In the genomic region with DNA sequence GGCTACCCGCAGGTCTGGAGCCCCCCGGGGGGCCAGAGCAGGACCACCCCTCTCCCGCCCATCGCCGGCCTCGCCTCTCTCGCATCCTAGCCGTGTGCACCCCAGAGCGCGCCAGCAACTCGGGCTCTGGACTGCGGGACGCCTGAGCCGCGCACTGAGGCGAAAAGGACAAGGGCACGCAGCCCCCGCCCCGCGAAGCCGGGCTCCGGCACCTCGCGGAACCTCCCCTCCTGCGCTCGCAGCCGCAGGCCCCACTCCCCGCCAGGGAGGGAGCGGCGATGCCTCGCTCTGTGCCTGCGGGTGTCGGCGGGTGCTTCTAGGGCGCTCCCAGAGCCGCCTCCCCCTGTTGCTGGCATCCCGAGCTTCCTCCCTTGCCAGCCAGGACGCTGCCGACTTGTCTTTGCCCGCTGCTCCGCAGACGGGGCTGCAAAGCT, we compare ENCODE assay signal across 1 cellular context.
TF ChIP-seq lines count a peak whose summit lies in the region.

A gene (plus strand): TSS at position 104 of the 434 bp plus-strand sequence. CDS start 907 bp downstream, outside the sequence.

TF ChIP-seq in HEK293, 187 proteins besides CTCF, POLR2A, EP300 and RAD21 (continued from another document and continues in another):
- TF ChIP-seq, protein P1, sequence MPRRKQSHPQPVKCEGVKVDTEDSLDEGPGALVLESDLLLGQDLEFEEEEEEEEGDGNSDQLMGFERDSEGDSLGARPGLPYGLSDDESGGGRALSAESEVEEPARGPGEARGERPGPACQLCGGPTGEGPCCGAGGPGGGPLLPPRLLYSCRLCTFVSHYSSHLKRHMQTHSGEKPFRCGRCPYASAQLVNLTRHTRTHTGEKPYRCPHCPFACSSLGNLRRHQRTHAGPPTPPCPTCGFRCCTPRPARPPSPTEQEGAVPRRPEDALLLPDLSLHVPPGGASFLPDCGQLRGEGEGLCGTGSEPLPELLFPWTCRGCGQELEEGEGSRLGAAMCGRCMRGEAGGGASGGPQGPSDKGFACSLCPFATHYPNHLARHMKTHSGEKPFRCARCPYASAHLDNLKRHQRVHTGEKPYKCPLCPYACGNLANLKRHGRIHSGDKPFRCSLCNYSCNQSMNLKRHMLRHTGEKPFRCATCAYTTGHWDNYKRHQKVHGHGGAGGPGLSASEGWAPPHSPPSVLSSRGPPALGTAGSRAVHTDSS (tag by site-specific recombination; IDR thresholded peaks at IDR 0.05) = no peak
- TF ChIP-seq ZNF76 (tag by site-specific recombination; IDR thresholded peaks at IDR 0.05; ENCODE audit: borderline replicate concordance, low read depth) (no peak), SP7 (tag by site-specific recombination; IDR thresholded peaks at IDR 0.05) (0 out of 2 replicates have a peak, but pooled peaks have one; percentile 52), ZNF529 (tag by site-specific recombination; IDR thresholded peaks at IDR 0.05; ENCODE audit: insufficient replicate concordance) (no peak), ZNF510 (tag by site-specific recombination; IDR thresholded peaks at IDR 0.05; ENCODE audit: insufficient replicate concordance) (no peak), ZNF239 (tag by site-specific recombination; IDR thresholded peaks at IDR 0.05) (no peak), ZNF837 (tag by site-specific recombination; IDR thresholded peaks at IDR 0.05) (no peak), ZNF530 (tag by site-specific recombination; IDR thresholded peaks at IDR 0.05; ENCODE audit: low read depth) (no peak), ZNF366 (tag by site-specific recombination; conservative IDR thresholded peaks at IDR 0.05) (no peak), ZNF2 (tag by site-specific recombination; IDR thresholded peaks at IDR 0.05) (no peak), ZNF211 (tag by site-specific recombination; IDR thresholded peaks at IDR 0.05; ENCODE audit: low read depth) (no peak), ZNF311 (tag by site-specific recombination; IDR thresholded peaks at IDR 0.05; ENCODE audit: borderline replicate concordance) (no peak), ZNF248 (tag by site-specific recombination; IDR thresholded peaks at IDR 0.05) (no peak), ZNF624 (tag by site-specific recombination; IDR thresholded peaks at IDR 0.05) (no peak), ZBTB17 (tag by site-specific recombination; IDR thresholded peaks at IDR 0.05) (0 out of 2 replicates have a peak, but pooled peaks have one; percentile 11), ZNF112 (tag by site-specific recombination; IDR thresholded peaks at IDR 0.05) (no peak), SP2 (tag by site-specific recombination; IDR thresholded peaks at IDR 0.05) (peak; percentile 57), ZNF157 (tag by site-specific recombination; IDR thresholded peaks at IDR 0.05) (no peak), EGR2 (tag by site-specific recombination; IDR thresholded peaks at IDR 0.05; ENCODE audit: low read depth) (no peak), ZNF768 (tag by site-specific recombination; IDR thresholded peaks at IDR 0.05) (no peak), YY1 (tag by site-specific recombination; IDR thresholded peaks at IDR 0.05) (no peak), ZNF423 (tag by site-specific recombination; IDR thresholded peaks at IDR 0.05) (peak; percentile 21; the same call in 1 of the 2 replicates), ZNF792 (tag by site-specific recombination; IDR thresholded peaks at IDR 0.05) (no peak), ZNF791 (tag by site-specific recombination; IDR thresholded peaks at IDR 0.05) (no peak), ZNF571 (tag by site-specific recombination; IDR thresholded peaks at IDR 0.05) (no peak), MEIS1 (CRISPR knock-in tag; IDR thresholded peaks at IDR 0.05; ENCODE audit: borderline replicate concordance) (no peak)
- TF ChIP-seq, protein P2, sequence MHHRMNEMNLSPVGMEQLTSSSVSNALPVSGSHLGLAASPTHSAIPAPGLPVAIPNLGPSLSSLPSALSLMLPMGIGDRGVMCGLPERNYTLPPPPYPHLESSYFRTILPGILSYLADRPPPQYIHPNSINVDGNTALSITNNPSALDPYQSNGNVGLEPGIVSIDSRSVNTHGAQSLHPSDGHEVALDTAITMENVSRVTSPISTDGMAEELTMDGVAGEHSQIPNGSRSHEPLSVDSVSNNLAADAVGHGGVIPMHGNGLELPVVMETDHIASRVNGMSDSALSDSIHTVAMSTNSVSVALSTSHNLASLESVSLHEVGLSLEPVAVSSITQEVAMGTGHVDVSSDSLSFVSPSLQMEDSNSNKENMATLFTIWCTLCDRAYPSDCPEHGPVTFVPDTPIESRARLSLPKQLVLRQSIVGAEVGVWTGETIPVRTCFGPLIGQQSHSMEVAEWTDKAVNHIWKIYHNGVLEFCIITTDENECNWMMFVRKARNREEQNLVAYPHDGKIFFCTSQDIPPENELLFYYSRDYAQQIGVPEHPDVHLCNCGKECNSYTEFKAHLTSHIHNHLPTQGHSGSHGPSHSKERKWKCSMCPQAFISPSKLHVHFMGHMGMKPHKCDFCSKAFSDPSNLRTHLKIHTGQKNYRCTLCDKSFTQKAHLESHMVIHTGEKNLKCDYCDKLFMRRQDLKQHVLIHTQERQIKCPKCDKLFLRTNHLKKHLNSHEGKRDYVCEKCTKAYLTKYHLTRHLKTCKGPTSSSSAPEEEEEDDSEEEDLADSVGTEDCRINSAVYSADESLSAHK (tag by site-specific recombination; IDR thresholded peaks at IDR 0.05) = no peak
- TF ChIP-seq, protein P3, sequence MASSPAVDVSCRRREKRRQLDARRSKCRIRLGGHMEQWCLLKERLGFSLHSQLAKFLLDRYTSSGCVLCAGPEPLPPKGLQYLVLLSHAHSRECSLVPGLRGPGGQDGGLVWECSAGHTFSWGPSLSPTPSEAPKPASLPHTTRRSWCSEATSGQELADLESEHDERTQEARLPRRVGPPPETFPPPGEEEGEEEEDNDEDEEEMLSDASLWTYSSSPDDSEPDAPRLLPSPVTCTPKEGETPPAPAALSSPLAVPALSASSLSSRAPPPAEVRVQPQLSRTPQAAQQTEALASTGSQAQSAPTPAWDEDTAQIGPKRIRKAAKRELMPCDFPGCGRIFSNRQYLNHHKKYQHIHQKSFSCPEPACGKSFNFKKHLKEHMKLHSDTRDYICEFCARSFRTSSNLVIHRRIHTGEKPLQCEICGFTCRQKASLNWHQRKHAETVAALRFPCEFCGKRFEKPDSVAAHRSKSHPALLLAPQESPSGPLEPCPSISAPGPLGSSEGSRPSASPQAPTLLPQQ (tag by site-specific recombination; IDR thresholded peaks at IDR 0.05) = no peak
- TF ChIP-seq, protein P4, sequence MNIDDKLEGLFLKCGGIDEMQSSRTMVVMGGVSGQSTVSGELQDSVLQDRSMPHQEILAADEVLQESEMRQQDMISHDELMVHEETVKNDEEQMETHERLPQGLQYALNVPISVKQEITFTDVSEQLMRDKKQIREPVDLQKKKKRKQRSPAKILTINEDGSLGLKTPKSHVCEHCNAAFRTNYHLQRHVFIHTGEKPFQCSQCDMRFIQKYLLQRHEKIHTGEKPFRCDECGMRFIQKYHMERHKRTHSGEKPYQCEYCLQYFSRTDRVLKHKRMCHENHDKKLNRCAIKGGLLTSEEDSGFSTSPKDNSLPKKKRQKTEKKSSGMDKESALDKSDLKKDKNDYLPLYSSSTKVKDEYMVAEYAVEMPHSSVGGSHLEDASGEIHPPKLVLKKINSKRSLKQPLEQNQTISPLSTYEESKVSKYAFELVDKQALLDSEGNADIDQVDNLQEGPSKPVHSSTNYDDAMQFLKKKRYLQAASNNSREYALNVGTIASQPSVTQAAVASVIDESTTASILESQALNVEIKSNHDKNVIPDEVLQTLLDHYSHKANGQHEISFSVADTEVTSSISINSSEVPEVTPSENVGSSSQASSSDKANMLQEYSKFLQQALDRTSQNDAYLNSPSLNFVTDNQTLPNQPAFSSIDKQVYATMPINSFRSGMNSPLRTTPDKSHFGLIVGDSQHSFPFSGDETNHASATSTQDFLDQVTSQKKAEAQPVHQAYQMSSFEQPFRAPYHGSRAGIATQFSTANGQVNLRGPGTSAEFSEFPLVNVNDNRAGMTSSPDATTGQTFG (tag by site-specific recombination; IDR thresholded peaks at IDR 0.05; ENCODE audit: borderline replicate concordance) = no peak
- TF ChIP-seq, protein P5, sequence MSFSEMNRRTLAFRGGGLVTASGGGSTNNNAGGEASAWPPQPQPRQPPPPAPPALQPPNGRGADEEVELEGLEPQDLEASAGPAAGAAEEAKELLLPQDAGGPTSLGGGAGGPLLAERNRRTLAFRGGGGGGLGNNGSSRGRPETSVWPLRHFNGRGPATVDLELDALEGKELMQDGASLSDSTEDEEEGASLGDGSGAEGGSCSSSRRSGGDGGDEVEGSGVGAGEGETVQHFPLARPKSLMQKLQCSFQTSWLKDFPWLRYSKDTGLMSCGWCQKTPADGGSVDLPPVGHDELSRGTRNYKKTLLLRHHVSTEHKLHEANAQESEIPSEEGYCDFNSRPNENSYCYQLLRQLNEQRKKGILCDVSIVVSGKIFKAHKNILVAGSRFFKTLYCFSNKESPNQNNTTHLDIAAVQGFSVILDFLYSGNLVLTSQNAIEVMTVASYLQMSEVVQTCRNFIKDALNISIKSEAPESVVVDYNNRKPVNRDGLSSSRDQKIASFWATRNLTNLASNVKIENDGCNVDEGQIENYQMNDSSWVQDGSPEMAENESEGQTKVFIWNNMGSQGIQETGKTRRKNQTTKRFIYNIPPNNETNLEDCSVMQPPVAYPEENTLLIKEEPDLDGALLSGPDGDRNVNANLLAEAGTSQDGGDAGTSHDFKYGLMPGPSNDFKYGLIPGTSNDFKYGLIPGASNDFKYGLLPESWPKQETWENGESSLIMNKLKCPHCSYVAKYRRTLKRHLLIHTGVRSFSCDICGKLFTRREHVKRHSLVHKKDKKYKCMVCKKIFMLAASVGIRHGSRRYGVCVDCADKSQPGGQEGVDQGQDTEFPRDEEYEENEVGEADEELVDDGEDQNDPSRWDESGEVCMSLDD (tag by site-specific recombination; IDR thresholded peaks at IDR 0.05) = no peak
- TF ChIP-seq, protein P6, sequence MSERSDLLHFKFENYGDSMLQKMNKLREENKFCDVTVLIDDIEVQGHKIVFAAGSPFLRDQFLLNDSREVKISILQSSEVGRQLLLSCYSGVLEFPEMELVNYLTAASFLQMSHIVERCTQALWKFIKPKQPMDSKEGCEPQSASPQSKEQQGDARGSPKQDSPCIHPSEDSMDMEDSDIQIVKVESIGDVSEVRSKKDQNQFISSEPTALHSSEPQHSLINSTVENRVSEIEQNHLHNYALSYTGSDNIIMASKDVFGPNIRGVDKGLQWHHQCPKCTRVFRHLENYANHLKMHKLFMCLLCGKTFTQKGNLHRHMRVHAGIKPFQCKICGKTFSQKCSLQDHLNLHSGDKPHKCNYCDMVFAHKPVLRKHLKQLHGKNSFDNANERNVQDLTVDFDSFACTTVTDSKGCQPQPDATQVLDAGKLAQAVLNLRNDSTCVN (tag by site-specific recombination; optimal IDR thresholded peaks at IDR 0.05) = peak; percentile 92
- TF ChIP-seq, protein P7, sequence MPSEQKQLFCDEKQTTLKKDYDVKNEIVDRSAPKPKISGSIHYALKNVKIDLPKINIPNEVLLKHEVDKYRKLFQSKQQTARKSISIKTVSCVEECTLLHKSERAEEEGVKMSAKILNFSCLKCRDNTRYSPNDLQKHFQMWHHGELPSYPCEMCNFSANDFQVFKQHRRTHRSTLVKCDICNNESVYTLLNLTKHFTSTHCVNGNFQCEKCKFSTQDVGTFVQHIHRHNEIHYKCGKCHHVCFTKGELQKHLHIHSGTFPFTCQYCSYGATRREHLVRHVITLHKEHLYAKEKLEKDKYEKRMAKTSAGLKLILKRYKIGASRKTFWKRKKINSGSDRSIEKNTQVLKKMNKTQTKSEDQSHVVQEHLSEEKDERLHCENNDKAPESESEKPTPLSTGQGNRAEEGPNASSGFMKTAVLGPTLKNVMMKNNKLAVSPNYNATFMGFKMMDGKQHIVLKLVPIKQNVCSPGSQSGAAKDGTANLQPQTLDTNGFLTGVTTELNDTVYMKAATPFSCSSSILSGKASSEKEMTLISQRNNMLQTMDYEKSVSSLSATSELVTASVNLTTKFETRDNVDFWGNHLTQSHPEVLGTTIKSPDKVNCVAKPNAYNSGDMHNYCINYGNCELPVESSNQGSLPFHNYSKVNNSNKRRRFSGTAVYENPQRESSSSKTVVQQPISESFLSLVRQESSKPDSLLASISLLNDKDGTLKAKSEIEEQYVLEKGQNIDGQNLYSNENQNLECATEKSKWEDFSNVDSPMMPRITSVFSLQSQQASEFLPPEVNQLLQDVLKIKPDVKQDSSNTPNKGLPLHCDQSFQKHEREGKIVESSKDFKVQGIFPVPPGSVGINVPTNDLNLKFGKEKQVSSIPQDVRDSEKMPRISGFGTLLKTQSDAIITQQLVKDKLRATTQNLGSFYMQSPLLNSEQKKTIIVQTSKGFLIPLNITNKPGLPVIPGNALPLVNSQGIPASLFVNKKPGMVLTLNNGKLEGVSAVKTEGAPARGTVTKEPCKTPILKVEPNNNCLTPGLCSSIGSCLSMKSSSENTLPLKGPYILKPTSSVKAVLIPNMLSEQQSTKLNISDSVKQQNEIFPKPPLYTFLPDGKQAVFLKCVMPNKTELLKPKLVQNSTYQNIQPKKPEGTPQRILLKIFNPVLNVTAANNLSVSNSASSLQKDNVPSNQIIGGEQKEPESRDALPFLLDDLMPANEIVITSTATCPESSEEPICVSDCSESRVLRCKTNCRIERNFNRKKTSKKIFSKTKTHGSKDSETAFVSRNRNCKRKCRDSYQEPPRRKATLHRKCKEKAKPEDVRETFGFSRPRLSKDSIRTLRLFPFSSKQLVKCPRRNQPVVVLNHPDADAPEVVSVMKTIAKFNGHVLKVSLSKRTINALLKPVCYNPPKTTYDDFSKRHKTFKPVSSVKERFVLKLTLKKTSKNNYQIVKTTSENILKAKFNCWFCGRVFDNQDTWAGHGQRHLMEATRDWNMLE (tag by site-specific recombination; conservative IDR thresholded peaks at IDR 0.05; ENCODE audit: low read depth) = no peak
- TF ChIP-seq, protein P8, sequence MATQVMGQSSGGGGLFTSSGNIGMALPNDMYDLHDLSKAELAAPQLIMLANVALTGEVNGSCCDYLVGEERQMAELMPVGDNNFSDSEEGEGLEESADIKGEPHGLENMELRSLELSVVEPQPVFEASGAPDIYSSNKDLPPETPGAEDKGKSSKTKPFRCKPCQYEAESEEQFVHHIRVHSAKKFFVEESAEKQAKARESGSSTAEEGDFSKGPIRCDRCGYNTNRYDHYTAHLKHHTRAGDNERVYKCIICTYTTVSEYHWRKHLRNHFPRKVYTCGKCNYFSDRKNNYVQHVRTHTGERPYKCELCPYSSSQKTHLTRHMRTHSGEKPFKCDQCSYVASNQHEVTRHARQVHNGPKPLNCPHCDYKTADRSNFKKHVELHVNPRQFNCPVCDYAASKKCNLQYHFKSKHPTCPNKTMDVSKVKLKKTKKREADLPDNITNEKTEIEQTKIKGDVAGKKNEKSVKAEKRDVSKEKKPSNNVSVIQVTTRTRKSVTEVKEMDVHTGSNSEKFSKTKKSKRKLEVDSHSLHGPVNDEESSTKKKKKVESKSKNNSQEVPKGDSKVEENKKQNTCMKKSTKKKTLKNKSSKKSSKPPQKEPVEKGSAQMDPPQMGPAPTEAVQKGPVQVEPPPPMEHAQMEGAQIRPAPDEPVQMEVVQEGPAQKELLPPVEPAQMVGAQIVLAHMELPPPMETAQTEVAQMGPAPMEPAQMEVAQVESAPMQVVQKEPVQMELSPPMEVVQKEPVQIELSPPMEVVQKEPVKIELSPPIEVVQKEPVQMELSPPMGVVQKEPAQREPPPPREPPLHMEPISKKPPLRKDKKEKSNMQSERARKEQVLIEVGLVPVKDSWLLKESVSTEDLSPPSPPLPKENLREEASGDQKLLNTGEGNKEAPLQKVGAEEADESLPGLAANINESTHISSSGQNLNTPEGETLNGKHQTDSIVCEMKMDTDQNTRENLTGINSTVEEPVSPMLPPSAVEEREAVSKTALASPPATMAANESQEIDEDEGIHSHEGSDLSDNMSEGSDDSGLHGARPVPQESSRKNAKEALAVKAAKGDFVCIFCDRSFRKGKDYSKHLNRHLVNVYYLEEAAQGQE (tag by site-specific recombination; IDR thresholded peaks at IDR 0.05) = no peak
